ENCODE assay signal across 1 cellular context in the genomic region with DNA sequence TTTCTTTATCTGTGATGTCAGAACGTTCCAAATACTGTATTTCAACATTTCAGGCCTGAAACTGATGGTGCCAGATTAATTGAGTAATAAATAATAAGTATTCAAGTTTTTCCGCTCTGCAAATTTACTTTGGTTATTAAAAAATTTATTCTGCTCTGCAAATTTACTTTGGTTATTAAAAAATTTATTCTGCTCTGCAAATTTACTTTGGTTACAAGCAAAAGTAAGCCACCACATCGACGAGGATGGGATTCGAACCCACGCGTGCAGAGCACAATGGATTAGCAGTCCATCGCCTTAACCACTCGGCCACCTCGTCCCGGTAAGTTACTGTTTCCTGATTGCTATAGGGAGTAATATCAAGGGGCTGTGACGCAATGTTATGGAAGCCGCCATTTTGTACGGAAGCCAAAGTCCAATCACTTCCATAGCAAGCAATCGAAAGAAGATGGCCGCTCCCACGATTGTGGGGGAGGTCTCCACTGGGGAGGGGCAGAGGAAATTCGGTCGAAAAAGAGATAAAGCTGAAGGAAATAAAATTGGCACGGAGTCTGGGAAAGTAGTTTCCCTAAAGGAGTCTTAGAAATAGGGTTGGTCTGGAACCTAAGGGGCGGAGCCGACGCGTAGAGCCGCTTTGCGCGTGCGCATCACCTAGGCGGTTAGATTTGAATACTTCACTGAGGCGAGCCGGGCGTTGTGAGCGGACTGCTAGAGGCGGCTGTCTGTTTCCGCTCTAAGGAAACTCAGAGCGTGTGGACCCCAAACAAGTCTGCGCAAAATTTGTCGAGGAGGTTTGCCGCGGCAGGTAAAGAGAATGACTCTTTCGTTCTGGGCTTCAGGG.
TF ChIP-seq lines count a peak whose summit lies in the region.

A gene with protein sequence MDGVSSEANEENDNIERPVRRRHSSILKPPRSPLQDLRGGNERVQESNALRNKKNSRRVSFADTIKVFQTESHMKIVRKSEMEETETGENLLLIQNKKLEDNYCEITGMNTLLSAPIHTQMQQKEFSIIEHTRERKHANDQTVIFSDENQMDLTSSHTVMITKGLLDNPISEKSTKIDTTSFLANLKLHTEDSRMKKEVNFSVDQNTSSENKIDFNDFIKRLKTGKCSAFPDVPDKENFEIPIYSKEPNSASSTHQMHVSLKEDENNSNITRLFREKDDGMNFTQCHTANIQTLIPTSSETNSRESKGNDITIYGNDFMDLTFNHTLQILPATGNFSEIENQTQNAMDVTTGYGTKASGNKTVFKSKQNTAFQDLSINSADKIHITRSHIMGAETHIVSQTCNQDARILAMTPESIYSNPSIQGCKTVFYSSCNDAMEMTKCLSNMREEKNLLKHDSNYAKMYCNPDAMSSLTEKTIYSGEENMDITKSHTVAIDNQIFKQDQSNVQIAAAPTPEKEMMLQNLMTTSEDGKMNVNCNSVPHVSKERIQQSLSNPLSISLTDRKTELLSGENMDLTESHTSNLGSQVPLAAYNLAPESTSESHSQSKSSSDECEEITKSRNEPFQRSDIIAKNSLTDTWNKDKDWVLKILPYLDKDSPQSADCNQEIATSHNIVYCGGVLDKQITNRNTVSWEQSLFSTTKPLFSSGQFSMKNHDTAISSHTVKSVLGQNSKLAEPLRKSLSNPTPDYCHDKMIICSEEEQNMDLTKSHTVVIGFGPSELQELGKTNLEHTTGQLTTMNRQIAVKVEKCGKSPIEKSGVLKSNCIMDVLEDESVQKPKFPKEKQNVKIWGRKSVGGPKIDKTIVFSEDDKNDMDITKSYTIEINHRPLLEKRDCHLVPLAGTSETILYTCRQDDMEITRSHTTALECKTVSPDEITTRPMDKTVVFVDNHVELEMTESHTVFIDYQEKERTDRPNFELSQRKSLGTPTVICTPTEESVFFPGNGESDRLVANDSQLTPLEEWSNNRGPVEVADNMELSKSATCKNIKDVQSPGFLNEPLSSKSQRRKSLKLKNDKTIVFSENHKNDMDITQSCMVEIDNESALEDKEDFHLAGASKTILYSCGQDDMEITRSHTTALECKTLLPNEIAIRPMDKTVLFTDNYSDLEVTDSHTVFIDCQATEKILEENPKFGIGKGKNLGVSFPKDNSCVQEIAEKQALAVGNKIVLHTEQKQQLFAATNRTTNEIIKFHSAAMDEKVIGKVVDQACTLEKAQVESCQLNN (N-terminal part only) (plus strand): TSS at position 662 of the 841 bp plus-strand sequence. CDS start 8,683 bp downstream, outside the sequence.

TF ChIP-seq in K562, 482 proteins besides CTCF, POLR2A, EP300 and RAD21 (continued from another document and continues in another):
- TF ChIP-seq SMAD2 (IDR thresholded peaks at IDR 0.05; ENCODE audit: low read depth, low read length) (no peak), ZNF212 (CRISPR knock-in tag; IDR thresholded peaks at IDR 0.05) (no peak), ZNF57 (CRISPR knock-in tag; IDR thresholded peaks at IDR 0.05) (no peak), TGIF2 (CRISPR knock-in tag; IDR thresholded peaks at IDR 0.05) (0 out of 2 replicates have a peak, but pooled peaks have one; percentile 29), ZEB2 (IDR thresholded peaks at IDR 0.05) (no peak; the same call in 1 of the 2 replicates), ZNF253 (CRISPR knock-in tag; conservative IDR thresholded peaks at IDR 0.05) (no peak), RNF2 (IDR thresholded peaks at IDR 0.05) (peak; percentile 67), SREBF1 (IDR thresholded peaks at IDR 0.05; ENCODE audit: borderline replicate concordance, low read depth, low read length) (0 out of 2 replicates have a peak, but pooled peaks have one; percentile 53), LEF1 (IDR thresholded peaks at IDR 0.05) (peak; percentile 57; the same call in 1 of the 2 replicates), TRIM24 (IDR thresholded peaks at IDR 0.05) (peak; percentile 6 to 77; a peak in 2 of 4 replicates), HIVEP1 (CRISPR knock-in tag; IDR thresholded peaks at IDR 0.05) (no peak), PHF20 (IDR thresholded peaks at IDR 0.05; ENCODE audit: partially characterized antibody) (peak; percentile 76), CXXC5 (CRISPR knock-in tag; IDR thresholded peaks at IDR 0.05) (peak; percentile 62), BRD9 (IDR thresholded peaks at IDR 0.05; ENCODE audit: low read depth, partially characterized antibody) (peak; percentile 100), PML (IDR thresholded peaks at IDR 0.05; ENCODE audit: low read length) (peak; percentile 37; the same call in 1 of the 2 replicates), MCM7 (IDR thresholded peaks at IDR 0.05) (no peak), PCBP2 (IDR thresholded peaks at IDR 0.05; ENCODE audit: low read depth, low read length, poor library complexity, severe bottlenecking) (no peak), ARID2 (IDR thresholded peaks at IDR 0.05) (0 out of 2 replicates have a peak, but pooled peaks have one; percentile 50), ZNF121 (CRISPR knock-in tag; conservative IDR thresholded peaks at IDR 0.05) (no peak), L3MBTL2 (IDR thresholded peaks at IDR 0.05) (peak; percentile 54), RBBP5 (IDR thresholded peaks at IDR 0.05; ENCODE audit: borderline replicate concordance, insufficient read depth, low read length, poor library complexity, severe bottlenecking) (no peak), HDAC8 (tag; IDR thresholded peaks at IDR 0.05) (no peak), ZNF41 (CRISPR knock-in tag; conservative IDR thresholded peaks at IDR 0.05) (no peak), KLF1 (tag; IDR thresholded peaks at IDR 0.05) (no peak), NBN (IDR thresholded peaks at IDR 0.05; ENCODE audit: low read depth) (peak; percentile 93), FOXJ3 (CRISPR knock-in tag; IDR thresholded peaks at IDR 0.05) (no peak), CREM (IDR thresholded peaks at IDR 0.05; ENCODE audit: low read depth) (peak; percentile 97), ZNF282 (CRISPR knock-in tag; IDR thresholded peaks at IDR 0.05) (no peak), CHCHD3 (CRISPR knock-in tag; IDR thresholded peaks at IDR 0.05) (0 out of 2 replicates have a peak, but pooled peaks have one; percentile 8), SIX5 (IDR thresholded peaks at IDR 0.05; ENCODE audit: borderline replicate concordance in 1 of 2, insufficient read depth in 1 of 2, low read depth in 1 of 2, low read length in 2 of 2) (peak in 1 of 2 experiments; percentile 30; a peak in 1 of 4 replicates), GATA2 (CRISPR knock-in tag; IDR thresholded peaks at IDR 0.05) (no peak), ZKSCAN1 (IDR thresholded peaks at IDR 0.05; ENCODE audit: low read depth, low read length) (peak; percentile 74; the same call in 1 of the 2 replicates), SAFB (IDR thresholded peaks at IDR 0.05; ENCODE audit: borderline replicate concordance, low read depth, low read length) (no peak), ZNF586 (CRISPR knock-in tag; conservative IDR thresholded peaks at IDR 0.05) (no peak), ZNF717 (CRISPR knock-in tag; IDR thresholded peaks at IDR 0.05) (no peak), ZFP30 (CRISPR knock-in tag; IDR thresholded peaks at IDR 0.05; ENCODE audit: borderline replicate concordance) (no peak), BCL6 (CRISPR knock-in tag; IDR thresholded peaks at IDR 0.05) (no peak), HMG20A (CRISPR knock-in tag; conservative IDR thresholded peaks at IDR 0.05) (no peak)
- TF ChIP-seq, protein P1, sequence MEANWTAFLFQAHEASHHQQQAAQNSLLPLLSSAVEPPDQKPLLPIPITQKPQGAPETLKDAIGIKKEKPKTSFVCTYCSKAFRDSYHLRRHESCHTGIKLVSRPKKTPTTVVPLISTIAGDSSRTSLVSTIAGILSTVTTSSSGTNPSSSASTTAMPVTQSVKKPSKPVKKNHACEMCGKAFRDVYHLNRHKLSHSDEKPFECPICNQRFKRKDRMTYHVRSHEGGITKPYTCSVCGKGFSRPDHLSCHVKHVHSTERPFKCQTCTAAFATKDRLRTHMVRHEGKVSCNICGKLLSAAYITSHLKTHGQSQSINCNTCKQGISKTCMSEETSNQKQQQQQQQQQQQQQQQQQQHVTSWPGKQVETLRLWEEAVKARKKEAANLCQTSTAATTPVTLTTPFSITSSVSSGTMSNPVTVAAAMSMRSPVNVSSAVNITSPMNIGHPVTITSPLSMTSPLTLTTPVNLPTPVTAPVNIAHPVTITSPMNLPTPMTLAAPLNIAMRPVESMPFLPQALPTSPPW (CRISPR knock-in tag; IDR thresholded peaks at IDR 0.05) = peak; percentile 51
- TF ChIP-seq, protein P2, sequence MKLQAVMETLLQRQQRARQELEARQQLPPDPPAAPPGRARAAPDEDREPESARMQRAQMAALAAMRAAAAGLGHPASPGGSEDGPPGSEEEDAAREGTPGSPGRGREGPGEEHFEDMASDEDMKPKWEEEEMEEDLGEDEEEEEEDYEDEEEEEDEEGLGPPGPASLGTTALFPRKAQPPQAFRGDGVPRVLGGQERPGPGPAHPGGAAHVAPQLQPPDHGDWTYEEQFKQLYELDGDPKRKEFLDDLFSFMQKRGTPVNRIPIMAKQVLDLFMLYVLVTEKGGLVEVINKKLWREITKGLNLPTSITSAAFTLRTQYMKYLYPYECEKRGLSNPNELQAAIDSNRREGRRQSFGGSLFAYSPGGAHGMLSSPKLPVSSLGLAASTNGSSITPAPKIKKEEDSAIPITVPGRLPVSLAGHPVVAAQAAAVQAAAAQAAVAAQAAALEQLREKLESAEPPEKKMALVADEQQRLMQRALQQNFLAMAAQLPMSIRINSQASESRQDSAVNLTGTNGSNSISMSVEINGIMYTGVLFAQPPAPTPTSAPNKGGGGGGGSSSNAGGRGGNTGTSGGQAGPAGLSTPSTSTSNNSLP (IDR thresholded peaks at IDR 0.05; ENCODE audit: borderline replicate concordance, low read depth, low read length) = peak; percentile 56; the same call in 1 of the 2 replicates
- TF ChIP-seq, protein P3, sequence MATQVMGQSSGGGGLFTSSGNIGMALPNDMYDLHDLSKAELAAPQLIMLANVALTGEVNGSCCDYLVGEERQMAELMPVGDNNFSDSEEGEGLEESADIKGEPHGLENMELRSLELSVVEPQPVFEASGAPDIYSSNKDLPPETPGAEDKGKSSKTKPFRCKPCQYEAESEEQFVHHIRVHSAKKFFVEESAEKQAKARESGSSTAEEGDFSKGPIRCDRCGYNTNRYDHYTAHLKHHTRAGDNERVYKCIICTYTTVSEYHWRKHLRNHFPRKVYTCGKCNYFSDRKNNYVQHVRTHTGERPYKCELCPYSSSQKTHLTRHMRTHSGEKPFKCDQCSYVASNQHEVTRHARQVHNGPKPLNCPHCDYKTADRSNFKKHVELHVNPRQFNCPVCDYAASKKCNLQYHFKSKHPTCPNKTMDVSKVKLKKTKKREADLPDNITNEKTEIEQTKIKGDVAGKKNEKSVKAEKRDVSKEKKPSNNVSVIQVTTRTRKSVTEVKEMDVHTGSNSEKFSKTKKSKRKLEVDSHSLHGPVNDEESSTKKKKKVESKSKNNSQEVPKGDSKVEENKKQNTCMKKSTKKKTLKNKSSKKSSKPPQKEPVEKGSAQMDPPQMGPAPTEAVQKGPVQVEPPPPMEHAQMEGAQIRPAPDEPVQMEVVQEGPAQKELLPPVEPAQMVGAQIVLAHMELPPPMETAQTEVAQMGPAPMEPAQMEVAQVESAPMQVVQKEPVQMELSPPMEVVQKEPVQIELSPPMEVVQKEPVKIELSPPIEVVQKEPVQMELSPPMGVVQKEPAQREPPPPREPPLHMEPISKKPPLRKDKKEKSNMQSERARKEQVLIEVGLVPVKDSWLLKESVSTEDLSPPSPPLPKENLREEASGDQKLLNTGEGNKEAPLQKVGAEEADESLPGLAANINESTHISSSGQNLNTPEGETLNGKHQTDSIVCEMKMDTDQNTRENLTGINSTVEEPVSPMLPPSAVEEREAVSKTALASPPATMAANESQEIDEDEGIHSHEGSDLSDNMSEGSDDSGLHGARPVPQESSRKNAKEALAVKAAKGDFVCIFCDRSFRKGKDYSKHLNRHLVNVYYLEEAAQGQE (CRISPR knock-in tag; IDR thresholded peaks at IDR 0.05; ENCODE audit: low read depth) = no peak
- TF ChIP-seq, protein P4, sequence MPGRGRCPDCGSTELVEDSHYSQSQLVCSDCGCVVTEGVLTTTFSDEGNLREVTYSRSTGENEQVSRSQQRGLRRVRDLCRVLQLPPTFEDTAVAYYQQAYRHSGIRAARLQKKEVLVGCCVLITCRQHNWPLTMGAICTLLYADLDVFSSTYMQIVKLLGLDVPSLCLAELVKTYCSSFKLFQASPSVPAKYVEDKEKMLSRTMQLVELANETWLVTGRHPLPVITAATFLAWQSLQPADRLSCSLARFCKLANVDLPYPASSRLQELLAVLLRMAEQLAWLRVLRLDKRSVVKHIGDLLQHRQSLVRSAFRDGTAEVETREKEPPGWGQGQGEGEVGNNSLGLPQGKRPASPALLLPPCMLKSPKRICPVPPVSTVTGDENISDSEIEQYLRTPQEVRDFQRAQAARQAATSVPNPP (IDR thresholded peaks at IDR 0.05; ENCODE audit: borderline replicate concordance, insufficient read depth, insufficient read length) = no peak
